ENCODE assay signal across 1 cellular context in genomic region chr18:57533399-57533884, GRCh38.
TF ChIP-seq lines count a peak whose summit lies in the region.

No MANE protein-coding gene starts in this region.

TF ChIP-seq in HepG2, 621 proteins besides CTCF, POLR2A, EP300 and RAD21 (continued from another document):
- no peak for TF ChIP-seq RERE (CRISPR knock-in tag; IDR thresholded peaks at IDR 0.05; ENCODE audit: low read depth)
- no peak for TF ChIP-seq MIXL1 (CRISPR knock-in tag; IDR thresholded peaks at IDR 0.05)
- no peak for TF ChIP-seq ZNF143 (CRISPR knock-in tag; IDR thresholded peaks at IDR 0.05)
- TF ChIP-seq ZNF709 (CRISPR knock-in tag; IDR thresholded peaks at IDR 0.05) = no peak
- TF ChIP-seq KDM5A (IDR thresholded peaks at IDR 0.05; ENCODE audit: borderline replicate concordance, low read length) = no peak
- TF ChIP-seq NFKBIZ (CRISPR knock-in tag; IDR thresholded peaks at IDR 0.05) = no peak
- TF ChIP-seq ZUFSP (CRISPR knock-in tag; IDR thresholded peaks at IDR 0.05; ENCODE audit: borderline replicate concordance) = no peak
- no peak for TF ChIP-seq ZNF646 (CRISPR knock-in tag; IDR thresholded peaks at IDR 0.05)
- no peak for TF ChIP-seq SMC3 (IDR thresholded peaks at IDR 0.05; ENCODE audit: low read length)
- TF ChIP-seq ZSCAN21 (CRISPR knock-in tag; IDR thresholded peaks at IDR 0.05; ENCODE audit: borderline replicate concordance) = no peak
- TF ChIP-seq ETV5 (CRISPR knock-in tag; IDR thresholded peaks at IDR 0.05; ENCODE audit: borderline replicate concordance) = no peak; the same call in 1 of the 2 replicates
- TF ChIP-seq ZBTB7A (CRISPR knock-in tag; IDR thresholded peaks at IDR 0.05) = no peak
- TF ChIP-seq KDM1A (CRISPR knock-in tag; IDR thresholded peaks at IDR 0.05) = no peak
- no peak for TF ChIP-seq ZNF263 (CRISPR knock-in tag; IDR thresholded peaks at IDR 0.05)
- peak; percentile 32 for TF ChIP-seq TBX2 (CRISPR knock-in tag; IDR thresholded peaks at IDR 0.05; ENCODE audit: borderline replicate concordance)
- peak; percentile 71; the same call in 1 of the 2 replicates for TF ChIP-seq CEBPB (IDR thresholded peaks at IDR 0.05; ENCODE audit: borderline replicate concordance, low read depth, low read length)
- no peak for TF ChIP-seq ZNF24 (IDR thresholded peaks at IDR 0.05)
- TF ChIP-seq DNMT3B (CRISPR knock-in tag; conservative IDR thresholded peaks at IDR 0.05) = no peak
- TF ChIP-seq ZNF512 (CRISPR knock-in tag; IDR thresholded peaks at IDR 0.05) = no peak
- no peak for TF ChIP-seq ZNF83 (CRISPR knock-in tag; IDR thresholded peaks at IDR 0.05; ENCODE audit: borderline replicate concordance)
- no peak for TF ChIP-seq GATAD2A (CRISPR knock-in tag; IDR thresholded peaks at IDR 0.05)
- 0 out of 2 replicates have a peak, but pooled peaks have one; percentile 2 for TF ChIP-seq HNF4A (CRISPR knock-in tag; IDR thresholded peaks at IDR 0.05)
- no peak for TF ChIP-seq SIN3A (IDR thresholded peaks at IDR 0.05; ENCODE audit: borderline replicate concordance, low read depth, low read length)
- TF ChIP-seq ZNF496 (CRISPR knock-in tag; IDR thresholded peaks at IDR 0.05; ENCODE audit: insufficient replicate concordance) = no peak
- no peak for TF ChIP-seq ZNF589 (CRISPR knock-in tag; conservative IDR thresholded peaks at IDR 0.05)
- TF ChIP-seq ZNF850 (CRISPR knock-in tag; conservative IDR thresholded peaks at IDR 0.05) = no peak
- TF ChIP-seq ZBTB39 (CRISPR knock-in tag; IDR thresholded peaks at IDR 0.05) = no peak
- TF ChIP-seq IKZF4 (CRISPR knock-in tag; IDR thresholded peaks at IDR 0.05; ENCODE audit: borderline replicate concordance, low read depth, not compliant biosample characterization) = no peak
- no peak for TF ChIP-seq ZZZ3 (CRISPR knock-in tag; IDR thresholded peaks at IDR 0.05; ENCODE audit: borderline replicate concordance)
TF ChIP-seq in HepG2: peak in this region for 40.
